Comparison of ENCODE assay signal across 8 cellular contexts in the genomic region with DNA sequence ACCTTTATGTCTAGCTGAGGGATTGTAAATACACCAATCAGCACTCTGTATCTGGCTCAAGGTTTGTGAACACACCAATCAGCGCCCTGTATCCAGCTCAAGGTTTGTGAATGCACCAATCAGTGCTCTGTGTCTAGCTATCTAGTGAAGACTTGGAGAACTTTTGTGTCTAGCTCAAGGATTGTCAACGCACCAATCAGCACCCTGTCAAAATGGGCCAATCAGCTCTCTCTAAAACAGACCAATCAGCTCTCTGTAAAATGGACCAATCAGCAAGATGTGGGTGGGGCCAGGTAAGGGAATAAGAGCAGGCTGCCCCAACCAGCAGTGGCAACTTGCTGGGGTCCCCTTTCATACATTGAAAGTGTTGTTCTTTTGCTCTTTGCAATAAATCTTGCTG. TPM values are rescaled to one million over a fixed set of nuclear protein-coding genes. Genes with fewer than 3 reads are reported as not detected.
DNase-seq lines count a peak whose midpoint lies in the region; FAIRE-seq and TF ChIP-seq lines count a peak whose summit lies in the region.
"Not testable (repeated sequence)": the region's sequence is repeated elsewhere in the genome, so short reads cannot be mapped to it uniquely, and the experiment has no call there.
"Had no signal": no experiment of that assay in that cellular context is flagged by ENCODE, and none has a peak within 500 bp of the region (broad histone marks: within the 10 kb centered on the region; RNA-seq: fewer than 3 reads in every experiment).

No MANE protein-coding gene starts in this region.

- not testable (repeated sequence) for TF ChIP-seq POLR2A in endothelial cell of umbilical vein (IDR thresholded peaks at IDR 0.05; ENCODE audit: low read depth, low read length)

- H3K79me2 ChIP-seq in endothelial cell of umbilical vein (ENCODE audit: control insufficient read depth, insufficient read depth, low read length), result not testable (repeated sequence)

- H3K36me3 ChIP-seq in endothelial cell of umbilical vein (ENCODE audit: control insufficient read depth in 2 of 2, extremely low read depth in 1 of 2, insufficient read depth in 2 of 2, low read length in 2 of 2), result not testable (repeated sequence)

- not testable (repeated sequence) for H3K4me1 ChIP-seq in endothelial cell of umbilical vein (ENCODE audit: control insufficient read depth, extremely low read depth, insufficient read depth, low read length)

- BruUV-seq in endothelial cell of umbilical vein (replicated peaks; lab: Mats Ljungman, UMichigan), result not testable (repeated sequence)

- peak; percentile 15 for FAIRE-seq in endothelial cell of umbilical vein (lab: Jason Lieb, UNC)

- not testable (repeated sequence) for H3K36me3 Mint-ChIP-seq in activated CD4-positive, alpha-beta T cell treated with anti-CD3 and anti-CD28 coated beads, Interleukin-2, amount 10 ng/mL, durations not matched to agents 24 days and 14 days (ENCODE audit: low read depth)

- peaks cover 12% of the 10 kb centered on the region for H3K27me3 Mint-ChIP-seq in activated CD4-positive, alpha-beta T cell treated with anti-CD3 and anti-CD28 coated beads, Interleukin-2, amount 10 ng/mL, durations not matched to agents 24 days and 14 days

- in situ Hi-C loops in Caki2 (cut with HindIII; ENCODE audit: low pct_unique_long_range_greater_than_20kb, low sequenced_read_pairs), result not testable (repeated sequence)

- intact Hi-C loops in activated CD4-positive, alpha-beta T cell treated with anti-CD3 and anti-CD28 coated beads, Interleukin-2, amount 10 ng/mL, durations not matched to agents 24 days and 14 days (cut with micrococcal nuclease); endothelial cell of umbilical vein (cut with micrococcal nuclease): not testable (repeated sequence)

- POLR2A ChIA-PET in endothelial cell of umbilical vein (lab: Charles Lee), result not testable (repeated sequence)

- H2AFZ ChIP-seq in endothelial cell of umbilical vein (ENCODE audit: low read depth, low read length), result not testable (repeated sequence)

- not testable (repeated sequence) for H3K27ac Mint-ChIP-seq in activated CD4-positive, alpha-beta T cell treated with anti-CD3 and anti-CD28 coated beads, Interleukin-2, amount 10 ng/mL, durations not matched to agents 24 days and 14 days

- H3K9ac ChIP-seq in endothelial cell of umbilical vein (replicated peaks; ENCODE audit: extremely low read depth, insufficient read depth, low read length), result not testable (repeated sequence)

- not testable (repeated sequence) for H3K4me1 Mint-ChIP-seq in activated CD4-positive, alpha-beta T cell treated with anti-CD3 and anti-CD28 coated beads, Interleukin-2, amount 10 ng/mL, durations not matched to agents 24 days and 14 days

- H3K4me3 Mint-ChIP-seq in activated CD4-positive, alpha-beta T cell treated with anti-CD3 and anti-CD28 coated beads, Interleukin-2, amount 10 ng/mL, durations not matched to agents 24 days and 14 days, result not testable (repeated sequence)

- H3K9me1 ChIP-seq in endothelial cell of umbilical vein (replicated peaks; ENCODE audit: control insufficient read depth, extremely low read depth, insufficient read depth, low read length), result not testable (repeated sequence)

- dilution Hi-C loops in endothelial cell of umbilical vein (cut with MboI; ENCODE audit: extremely low pct_ligation_motif_present, low sequenced_read_pairs), result not testable (repeated sequence)

- H3K9me3 Mint-ChIP-seq in activated CD4-positive, alpha-beta T cell treated with anti-CD3 and anti-CD28 coated beads, Interleukin-2, amount 10 ng/mL, durations not matched to agents 24 days and 14 days, result not testable (repeated sequence)

- H4K20me1 ChIP-seq in endothelial cell of umbilical vein (replicated peaks; ENCODE audit: control insufficient read depth, extremely low read depth, insufficient read depth, low read length), result not testable (repeated sequence)

- TF ChIP-seq CTCF in endothelial cell of umbilical vein (IDR thresholded peaks at IDR 0.05; ENCODE audit: extremely low read depth in 1 of 2, insufficient read depth in 1 of 2, low read depth in 1 of 2, low read length in 2 of 2), result not testable (repeated sequence)

- CTCF ChIA-PET in endothelial cell of umbilical vein (lab: Charles Lee), result interaction anchor here (0.7 to 4.0 kb wide), 3 partner anchors 9 to 17 kb away, joined by 3 to 15 read pairs (median 4); no protein-coding TSS in a partner anchor

- not testable (repeated sequence) for H3K4me2 ChIP-seq in endothelial cell of umbilical vein (ENCODE audit: insufficient read depth, low read length)

- not testable (repeated sequence) for H3K9me3 ChIP-seq in endothelial cell of umbilical vein (replicated peaks; ENCODE audit: control insufficient read depth, insufficient read depth, low read length)

- not testable (repeated sequence) for H3K27ac ChIP-seq in endothelial cell of umbilical vein (ENCODE audit: insufficient read depth, low read depth, low read length)

- H3K4me3 ChIP-seq in Jurkat, Clone E6-1 (ENCODE audit: low read length); endothelial cell of umbilical vein (replicated peaks in 1 of 3; ENCODE audit: insufficient read depth in 1 of 3, low read depth in 1 of 3, low read length in 3 of 3): not testable (repeated sequence)

- DNase-seq in Caki2 (ENCODE audit: low read depth) (peak; percentile 60), NCI-H2171 treated with DMSO at 0.1 percent for 48 hours (lab: John Stamatoyannopoulos, UW) (peak; percentile 7), SK-N-DZ (ENCODE audit: low spot score) (peak; percentile 31)
- DNase-seq in Jurkat, Clone E6-1 (ENCODE audit: low read depth, low spot score), result peak; percentile 33
- DNase-seq in activated CD4-positive, alpha-beta T cell treated with anti-CD3 and anti-CD28 coated beads, Interleukin-2, amount 10 ng/mL, durations not matched to agents 24 days and 14 days, result peak; percentile 63
- not testable (repeated sequence) for DNase-seq in endothelial cell of umbilical vein (ENCODE audit: low read depth, low spot score)
- peak; percentile 20 for DNase-seq in stimulated activated CD4-positive, alpha-beta T cell treated with anti-CD3 and anti-CD28 coated beads, Interleukin-15, amount 100 ng/mL, for 24 hours

- H3K27me3 ChIP-seq in endothelial cell of umbilical vein (ENCODE audit: control insufficient read depth in 2 of 2, insufficient read depth in 2 of 2, low read length in 2 of 2), result not testable (repeated sequence)

RNA-seq across cellular contexts. Expression of gene ZBTB46, which starts 29.9 kb away (rescaled TPM):
- 9.6 and 10.4 TPM in 2 replicates for total RNA-seq in Caki2 (2014; rRNA removed; shearing (Covaris generic); ENCODE audit: low replicate concordance)
- polyA plus RNA-seq in Jurkat, Clone E6-1 (2012; ENCODE audit: insufficient read depth, insufficient read length), result 1.5 TPM
- 1.1 and 1.3 TPM in 2 replicates for polyA plus RNA-seq in SK-N-DZ (2014; cell fraction: cytosol; rRNA removed)
- polyA plus RNA-seq in SK-N-DZ (2014; cell fraction: nucleus; rRNA removed), result 1.3 and 1.6 TPM in 2 replicates
- 0.84 and 1.0 TPM in 2 replicates for total RNA-seq in activated CD4-positive, alpha-beta T cell treated with anti-CD3 and anti-CD28 coated beads, Interleukin-2, amount 10 ng/mL, durations not matched to agents 24 days and 14 days
- total RNA-seq in endothelial cell of umbilical vein, result 4.3 and 7.1 TPM in 2 replicates
- polyA plus RNA-seq in endothelial cell of umbilical vein, result 1.3 TPM in 2 replicates
- polyA plus RNA-seq in endothelial cell of umbilical vein (2011; cell fraction: cytosol; rRNA removed), result 0.76 and 1.3 TPM in 2 replicates
- polyA plus RNA-seq in endothelial cell of umbilical vein (2011; cell fraction: nucleus; rRNA removed), result 2.0 and 2.3 TPM in 2 replicates
- polyA plus RNA-seq in endothelial cell of umbilical vein (2012), result 1.7 and 2.5 TPM in 2 replicates
- polyA minus RNA-seq in endothelial cell of umbilical vein, result 5.8 and 6.6 TPM in 2 replicates
- 18.6 TPM for polyA minus RNA-seq in endothelial cell of umbilical vein (2011; cell fraction: cytosol; rRNA and poly(A)+ RNA removed)
- 2.4 and 3.6 TPM in 2 replicates for polyA minus RNA-seq in endothelial cell of umbilical vein (2011; cell fraction: nucleus; rRNA and poly(A)+ RNA removed)
- total RNA-seq: CD8-positive, alpha-beta T cell had no signal
